In genomic region chr2:217873371-217873770, GRCh38 we compare ENCODE assay signal across 24 cellular contexts.
DNase-seq lines count a peak whose midpoint lies in the region; ATAC-seq and TF ChIP-seq lines count a peak whose summit lies in the region.
"Had no signal": no experiment of that assay in that cellular context is flagged by ENCODE, and none has a peak within 500 bp of the region (broad histone marks: within the 10 kb centered on the region; RNA-seq: fewer than 3 reads in every experiment).

No MANE protein-coding gene starts in this region.

- DNase-seq in Right ventricle myocardium inferior (ENCODE audit: missing footprints) (peak; percentile 26), right atrium auricular region (ENCODE audit: low spot score) (no peak), endodermal cell (peak; percentile 64), osteoblast (ENCODE audit: insufficient read length, low spot score, missing footprints) (peak; percentile 32), T-helper 9 cell (no peak)
- DNase-seq in activated CD4-positive, alpha-beta T cell treated with anti-CD3 and anti-CD28 coated beads, Interleukin-2, amount 50 U/mL, for 48 hours: no peak
- no peak for DNase-seq in stimulated activated naive CD4-positive, alpha-beta T cell treated with Interleukin-2 at 50 U/mL for 16 hours (lab: John Stamatoyannopoulos, UW)
- no peak for DNase-seq in stimulated activated CD4-positive, alpha-beta T cell treated with anti-CD3 and anti-CD28 coated beads, Interleukin-4, amount 100 ng/mL, for 24 hours
- DNase-seq: ACHN; Caco-2; CD4-positive, alpha-beta memory T cell; DMS 273 treated with DMSO at 0.1 percent for 48 hours; DMS79 treated with DMSO at 0.1 percent for 48 hours; MG63; NCI-H1417; NCI-H1694 treated with DMSO at 0.1 percent for 48 hours; NCI-H2081 treated with DMSO at 0.1 percent for 48 hours; NCI-H2171 treated with DMSO at 0.1 percent for 48 hours; NCI-H526; OCI-M1; Right ventricle myocardium superior had no signal

- WGBS in endodermal cell (ENCODE audit: insufficient coverage in 1 of 2, insufficient read length in 1 of 2), 2 experiments: 86 to 88% methylated on average over 5 to 8 of the region's 8 CpGs

- H3K79me2 ChIP-seq in osteoblast (ENCODE audit: insufficient read depth, low read length): peaks cover 2% of the 10 kb centered on the region

- H4K20me1 ChIP-seq in osteoblast (ENCODE audit: insufficient read depth, low read length): peaks cover 59% of the 10 kb centered on the region

- H2AFZ ChIP-seq in osteoblast (ENCODE audit: low read length): no peak overlapping the region

- H3K4me1 Mint-ChIP-seq in endodermal cell: no peaks in the 10 kb centered on the region
- H3K4me1 Mint-ChIP-seq: CD4-positive, alpha-beta memory T cell had no signal

- H3K4me3 ChIP-seq in right atrium auricular region: no peak overlapping the region
- no peak overlapping the region for H3K4me3 ChIP-seq in endodermal cell (ENCODE audit: low read length)
- no peak overlapping the region for H3K4me3 ChIP-seq in osteoblast (ENCODE audit: insufficient read depth, low read length)
- H3K4me3 ChIP-seq: BLaER1 treated with 17β-estradiol and CSF1 and Interleukin-3, amounts not matched to agents 10 nM and 100 nM; GM12878; MG63 had no signal

- H3K4me1 ChIP-seq in right atrium auricular region (peaks cover 0 to 53% of the 10 kb centered on the region in 2 donors), endodermal cell (ENCODE audit: control insufficient read depth, insufficient read depth, low read length) (no peaks in the 10 kb centered on the region), osteoblast (ENCODE audit: insufficient read depth, low read length) (peaks cover 13% of the 10 kb centered on the region)
- H3K4me1 ChIP-seq: Caco-2 had no signal

- no peak overlapping the region for H3K4me2 ChIP-seq in osteoblast (ENCODE audit: insufficient read depth, low read length)
- H3K4me2 ChIP-seq: BLaER1 treated with 17β-estradiol and CSF1 and Interleukin-3, amounts not matched to agents 10 nM and 100 nM had no signal

- H3K27me3 ChIP-seq in right atrium auricular region (no peaks in the 10 kb centered on the region), endodermal cell (ENCODE audit: control insufficient read depth, insufficient read depth, low read length, poor library complexity, severe bottlenecking) (no peaks in the 10 kb centered on the region), osteoblast (ENCODE audit: insufficient read depth, low read length) (no peaks in the 10 kb centered on the region)
- H3K27me3 ChIP-seq: BLaER1 treated with 17β-estradiol and CSF1 and Interleukin-3, amounts not matched to agents 10 nM and 100 nM; MG63 had no signal

- intact Hi-C loops in Right ventricle myocardium inferior (cut with DNase I): no loop called here

- H3K27ac ChIP-seq in right atrium auricular region (no peak overlapping the region), endodermal cell (ENCODE audit: low read depth, low read length) (no peak overlapping the region), osteoblast (ENCODE audit: low read depth, low read length) (no peak overlapping the region)
- H3K27ac ChIP-seq: 22Rv1; BLaER1 treated with 17β-estradiol and CSF1 and Interleukin-3, amounts not matched to agents 10 nM and 100 nM had no signal

- no peak overlapping the region for H3K4me3 Mint-ChIP-seq in endodermal cell
- H3K4me3 Mint-ChIP-seq: CD4-positive, alpha-beta memory T cell had no signal

- H3K36me3 Mint-ChIP-seq in endodermal cell (ENCODE audit: low read depth): no peaks in the 10 kb centered on the region
- H3K36me3 Mint-ChIP-seq: CD4-positive, alpha-beta memory T cell had no signal

- no peaks in the 10 kb centered on the region for H3K27me3 Mint-ChIP-seq in endodermal cell (ENCODE audit: insufficient read depth)

- peaks cover 99% of the 10 kb centered on the region for H3K36me3 ChIP-seq in right atrium auricular region
- no peaks in the 10 kb centered on the region for H3K36me3 ChIP-seq in endodermal cell (ENCODE audit: control insufficient read depth, insufficient read depth, low read length)
- peaks cover 72% of the 10 kb centered on the region for H3K36me3 ChIP-seq in osteoblast (ENCODE audit: insufficient read depth, low read length)

- no peaks in the 10 kb centered on the region for H3K9me3 ChIP-seq in right atrium auricular region
- no peaks in the 10 kb centered on the region for H3K9me3 ChIP-seq in endodermal cell (ENCODE audit: control insufficient read depth, low read length)
- H3K9me3 ChIP-seq in osteoblast (ENCODE audit: low read depth, low read length): no peaks in the 10 kb centered on the region
- H3K9me3 ChIP-seq: BLaER1 treated with 17β-estradiol and CSF1 and Interleukin-3, amounts not matched to agents 10 nM and 100 nM; Caco-2; MG63 had no signal

- no peak for ATAC-seq in Right ventricle myocardium inferior
- ATAC-seq: GM12878 had no signal

- no peak overlapping the region for H3K27ac Mint-ChIP-seq in endodermal cell
- H3K27ac Mint-ChIP-seq: CD4-positive, alpha-beta memory T cell had no signal

- no peaks in the 10 kb centered on the region for H3K9me3 Mint-ChIP-seq in endodermal cell

- TF ChIP-seq CTCF in right atrium auricular region (IDR thresholded peaks at IDR 0.05): no peak
- TF ChIP-seq CTCF in endodermal cell (conservative IDR thresholded peaks at IDR 0.05): peak; percentile 58
- TF ChIP-seq CTCF in osteoblast (IDR thresholded peaks at IDR 0.05; ENCODE audit: extremely low read depth, low read depth, low read length): no peak

- no peak overlapping the region for H3K9ac ChIP-seq in endodermal cell (ENCODE audit: extremely low read depth, low read length, poor library complexity, severe bottlenecking)
- H3K9ac ChIP-seq: BLaER1 treated with 17β-estradiol and CSF1 and Interleukin-3, amounts not matched to agents 10 nM and 100 nM had no signal

Comparison
In these comparisons a context has a peak if more than half of its experiments do, and no peak if none do; other contexts are left out.
1. DNase-seq: peak in Right ventricle myocardium inferior (single experiment), endodermal cell (single experiment) and osteoblast (single experiment); none in right atrium auricular region (single experiment), activated CD4-positive, alpha-beta T cell treated with anti-CD3 and anti-CD28 coated beads, Interleukin-2, amount 50 U/mL, for 48 hours (0 of 2), stimulated activated naive CD4-positive, alpha-beta T cell treated with Interleukin-2 at 50 U/mL for 16 hours (single experiment), T-helper 9 cell (single experiment) and stimulated activated CD4-positive, alpha-beta T cell treated with anti-CD3 and anti-CD28 coated beads, Interleukin-4, amount 100 ng/mL, for 24 hours (single experiment).